Comparison of ENCODE assay signal across 18 cellular contexts in the genomic region with DNA sequence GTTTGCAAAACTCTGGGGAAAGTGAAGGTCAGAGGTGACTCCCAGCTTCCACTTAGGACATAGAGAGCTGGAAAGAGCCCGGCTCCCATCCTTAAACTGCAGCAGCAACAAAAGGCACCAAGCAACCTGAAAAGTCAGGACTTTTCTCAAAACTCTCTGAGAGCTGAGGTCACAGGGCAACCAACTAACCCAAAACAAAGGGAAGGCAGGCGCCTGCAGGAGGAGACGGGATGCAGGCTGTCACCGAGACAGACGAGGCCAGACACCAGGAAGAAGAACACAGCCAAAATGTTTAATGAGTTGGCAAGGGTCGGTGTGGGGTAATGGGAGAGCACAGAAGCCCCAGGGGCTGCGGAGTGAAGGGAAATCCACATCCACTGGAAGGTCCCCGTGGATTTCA. TPM values are rescaled to one million over a fixed set of nuclear protein-coding genes. Genes with fewer than 3 reads are reported as not detected.
DNase-seq lines count a peak whose midpoint lies in the region; TF ChIP-seq lines count a peak whose summit lies in the region.
"Had no signal": no experiment of that assay in that cellular context is flagged by ENCODE, and none has a peak within 500 bp of the region (broad histone marks: within the 10 kb centered on the region; RNA-seq: fewer than 3 reads in every experiment).

No MANE protein-coding gene starts in this region.

- peak overlapping the region in 9 of 11 experiments; percentile 15 to 76 (median 60); a peak in 17 of 22 replicates for H3K4me2 ChIP-seq in BLaER1 treated with 17β-estradiol and CSF1 and Interleukin-3, amounts not matched to agents 10 nM and 100 nM

- H3K4me3 ChIP-seq in BLaER1 treated with 17β-estradiol and CSF1 and Interleukin-3, amounts not matched to agents 10 nM and 100 nM = no peak overlapping the region
- H3K4me3 ChIP-seq in colonic mucosa (no peak overlapping the region), prostate gland (no peak overlapping the region), Peyer's patch (no peak overlapping the region)
- H3K4me3 ChIP-seq: GM23248 had no signal

- DNase-seq in colonic mucosa = peak; percentile 15
- peak; percentile 45 for DNase-seq in mesenteric fat pad (ENCODE audit: low spot score)
- peak; percentile 4 for DNase-seq in prostate gland (ENCODE audit: low spot score)
- no peak for DNase-seq in NCI-H1694 (lab: John Stamatoyannopoulos, UW)
- no peak for DNase-seq in EL
- no peak for DNase-seq in NCI-H2029 (lab: John Stamatoyannopoulos, UW)
- DNase-seq in Peyer's patch = no peak
- DNase-seq: ACHN; CD4-positive, alpha-beta memory T cell; DMS153; DMS79 treated with DMSO at 0.1 percent for 48 hours; GF-D8; GM23248 had no signal

- TF ChIP-seq POLR2A in prostate gland (IDR thresholded peaks at IDR 0.05) = no peak
- no peak for TF ChIP-seq POLR2A in Peyer's patch (IDR thresholded peaks at IDR 0.05)

- H3K9ac ChIP-seq in BLaER1 treated with 17β-estradiol and CSF1 and Interleukin-3, amounts not matched to agents 10 nM and 100 nM = peak overlapping the region in 1 of 11 experiments; percentile 16; a peak in 1 of 22 replicates
- H3K9ac ChIP-seq in colonic mucosa (ENCODE audit: low read depth in 2 of 2, low read length in 2 of 2) = no peak overlapping the region
- H3K9ac ChIP-seq: GM23248 had no signal

- intact Hi-C loops in colonic mucosa (cut with DNase I) = no loop called here
- intact Hi-C loops in prostate gland (cut with DNase I) = no loop called here

- H4K20me1 ChIP-seq in BLaER1 treated with 17β-estradiol and CSF1 and Interleukin-3, amounts not matched to agents 10 nM and 100 nM = no peaks in the 10 kb centered on the region; a peak in 3 of 22 replicates

- H3K4me1 ChIP-seq in BLaER1 treated with 17β-estradiol and CSF1 and Interleukin-3, amounts not matched to agents 10 nM and 100 nM = peaks cover 0 to 31% (median 27%) of the 10 kb centered on the region in 10 experiments; a peak in 18 of 20 replicates
- H3K4me1 ChIP-seq in colonic mucosa (no peaks in the 10 kb centered on the region), prostate gland (replicated peaks) (no peaks in the 10 kb centered on the region), Peyer's patch (no peaks in the 10 kb centered on the region)

- H3K9me3 ChIP-seq in BLaER1 treated with 17β-estradiol and CSF1 and Interleukin-3, amounts not matched to agents 10 nM and 100 nM (replicated peaks in 1 of 11) = peaks cover 0 to 13% (median 0%) of the 10 kb centered on the region in 11 experiments; a peak in 2 of 22 replicates
- H3K9me3 ChIP-seq in colonic mucosa (no peaks in the 10 kb centered on the region), prostate gland (no peaks in the 10 kb centered on the region), Peyer's patch (no peaks in the 10 kb centered on the region)

- peaks cover under 1 to 19% (median 7%) of the 10 kb centered on the region in 11 experiments; a peak in 12 of 22 replicates for H3K27me3 ChIP-seq in BLaER1 treated with 17β-estradiol and CSF1 and Interleukin-3, amounts not matched to agents 10 nM and 100 nM
- H3K27me3 ChIP-seq in colonic mucosa (no peaks in the 10 kb centered on the region), prostate gland (replicated peaks; ENCODE audit: insufficient read depth) (no peaks in the 10 kb centered on the region), Peyer's patch (no peaks in the 10 kb centered on the region)

- H3K36me3 ChIP-seq in BLaER1 treated with 17β-estradiol and CSF1 and Interleukin-3, amounts not matched to agents 10 nM and 100 nM = no peaks in the 10 kb centered on the region
- H3K36me3 ChIP-seq in colonic mucosa = no peaks in the 10 kb centered on the region
- no peaks in the 10 kb centered on the region for H3K36me3 ChIP-seq in prostate gland
- H3K36me3 ChIP-seq in Peyer's patch = no peaks in the 10 kb centered on the region

- WGBS in prostate gland = 45% methylated on average over 8 of the region's 8 CpGs

- no peak for TF ChIP-seq CTCF in colonic mucosa (IDR thresholded peaks at IDR 0.05)
- TF ChIP-seq CTCF in prostate gland (IDR thresholded peaks at IDR 0.05) = no peak
- no peak for TF ChIP-seq CTCF in Peyer's patch (IDR thresholded peaks at IDR 0.05)

- H3K27ac ChIP-seq in BLaER1 treated with 17β-estradiol and CSF1 and Interleukin-3, amounts not matched to agents 10 nM and 100 nM = no peak overlapping the region
- H3K27ac ChIP-seq in colonic mucosa = no peak overlapping the region
- H3K27ac ChIP-seq in prostate gland = no peak overlapping the region
- H3K27ac ChIP-seq in Peyer's patch = no peak overlapping the region
- H3K27ac ChIP-seq: C4-2B, GM23248 had no signal

RNA-seq across cellular contexts. Expression of gene ASCL2, which starts 19.9 kb away (rescaled TPM):
- 10 to 100 TPM in 1 of 2 donors, 1 to 10 TPM in 1; 4.8 to 16.4 TPM for total RNA-seq in colonic mucosa
- total RNA-seq in mesenteric fat pad = 0.64 TPM
- 1 to 10 TPM; 3.9 to 7.9 TPM for total RNA-seq in prostate gland
- 10 to 100 TPM in 1 of 4 donors, 1 to 10 TPM in 3; 7.5 to 11.9 (median 8.4) TPM for total RNA-seq in Peyer's patch
- total RNA-seq: A172, GM23248, HT1080 had no signal

RNA-seq across cellular contexts. Expression of gene C11orf21, which starts 51.2 kb away (rescaled TPM):
- total RNA-seq in colonic mucosa = under 1 TPM; 0.11 to 0.52 TPM
- total RNA-seq in mesenteric fat pad = 1.0 TPM
- total RNA-seq in prostate gland = under 1 TPM in 1 of 2 donors, not detected in 1; 0.85 TPM
- 1 to 10 TPM in 3 of 4 donors, not detected in 1; 1.1 to 9.9 (median 1.3) TPM for total RNA-seq in Peyer's patch
- total RNA-seq: GM23248, H7 had no signal

RNA-seq across cellular contexts. Expression of gene TSPAN32, which starts 51.3 kb away (rescaled TPM):
- total RNA-seq in colonic mucosa (under 1 TPM; 0.40 to 0.62 TPM), mesenteric fat pad (1.3 TPM), prostate gland (not detected), Peyer's patch (1 to 10 TPM in 2 of 4 donors, not detected in 2; 1.6 to 1.7 TPM)
- total RNA-seq: GM23248, H7 had no signal

Comparison
In these comparisons a context has a peak if more than half of its experiments do, and no peak if none do; other contexts are left out.
1. DNase-seq: peak in colonic mucosa (single experiment), mesenteric fat pad (single experiment) and prostate gland (single experiment); none in NCI-H1694 (single experiment), EL (single experiment), NCI-H2029 (single experiment) and Peyer's patch (0 of 3).